Comparison of ENCODE assay signal across 9 cellular contexts in genomic region chr19:17391371-17392151, GRCh38. TPM values are rescaled to one million over a fixed set of nuclear protein-coding genes. Genes with fewer than 3 reads are reported as not detected.
A peak's percentile ranks its signal among the peaks of the same experiment; 100 is the strongest.
DNase-seq lines count a peak whose midpoint lies in the region; ATAC-seq and TF ChIP-seq lines count a peak whose summit lies in the region.
"Had no signal": no experiment of that assay in that cellular context is flagged by ENCODE, and none has a peak within 500 bp of the region (broad histone marks: within the 10 kb centered on the region; RNA-seq: fewer than 3 reads in every experiment).

No MANE protein-coding gene starts in this region.

- 11 to 12% methylated on average over 26 of the region's 26 CpGs for WGBS in heart right ventricle, 2 donors
- WGBS in esophagus muscularis mucosa, result 13% methylated on average over 22 of the region's 26 CpGs

- H3K4me1 ChIP-seq in heart right ventricle, result peaks cover 0 to 37% (median 19%) of the 10 kb centered on the region in 9 donors
- H3K4me1 ChIP-seq in Peyer's patch, result peaks cover 0 to 18% (median 12%) of the 10 kb centered on the region in 4 donors
- H3K4me1 ChIP-seq in esophagus muscularis mucosa, result peaks cover 11 to 32% (median 29%) of the 10 kb centered on the region in 4 donors
- H3K4me1 ChIP-seq in rectal smooth muscle tissue (ENCODE audit: control insufficient read depth, insufficient read depth, low read length), result no peaks in the 10 kb centered on the region

- DNase-seq in heart right ventricle (no peak), Right ventricle myocardium superior (no peak), Peyer's patch (peak in 1 of 3 donors; percentile 17), esophagus muscularis mucosa (ENCODE audit: extremely low spot score) (no peak), dermis blood vessel endothelial cell (no peak), DMS 273 (lab: John Stamatoyannopoulos, UW; ENCODE audit: unreplicated experiment) (no peak)

- no peak for TF ChIP-seq EP300 in esophagus muscularis mucosa (IDR thresholded peaks at IDR 0.05)

- H3K9ac ChIP-seq in rectal smooth muscle tissue (ENCODE audit: low read length), result no peak overlapping the region

- peaks cover 0 to 12% (median 0%) of the 10 kb centered on the region in 11 donors for H3K9me3 ChIP-seq in heart right ventricle
- no peaks in the 10 kb centered on the region for H3K9me3 ChIP-seq in Peyer's patch
- peaks cover 0 to 11% (median 9%) of the 10 kb centered on the region in 4 donors for H3K9me3 ChIP-seq in esophagus muscularis mucosa

- H3K4me3 ChIP-seq in heart right ventricle (peak overlapping the region; percentile 16 to 58 (median 51)), Peyer's patch (peak overlapping the region; percentile 16 to 53 (median 44)), esophagus muscularis mucosa (peak overlapping the region; percentile 44 to 61 (median 48)), rectal smooth muscle tissue (ENCODE audit: low read length) (peak overlapping the region; percentile 9)

- intact Hi-C loops in heart right ventricle (cut with DNase I) (loop anchor here in 5 of 10 donors (1.0 to 10.0 kb wide), 4 partner anchors 28 to 99 kb away; partner anchors contain the start of gene NXNL1 (in 1 of the 5)), Right ventricle myocardium superior (cut with DNase I) (no loop called here), esophagus muscularis mucosa (cut with DNase I) (loop anchor here (5.0 kb wide), 1 partner anchor 99 kb away; no protein-coding TSS in a partner anchor)

- no peak for ATAC-seq in heart right ventricle
- no peak for ATAC-seq in Right ventricle myocardium superior (ENCODE audit: poor library complexity)
- no peak for ATAC-seq in GM21619 (IDR thresholded peaks at IDR 0.05; ENCODE audit: unreplicated experiment)

- H3K27ac ChIP-seq in heart right ventricle (peak overlapping the region in 1 of 10 donors; percentile 30), Peyer's patch (no peak overlapping the region), esophagus muscularis mucosa (replicated peaks in 1 of 4) (no peak overlapping the region), rectal smooth muscle tissue (ENCODE audit: low read depth, low read length) (no peak overlapping the region)
- H3K27ac ChIP-seq: epithelial cell of prostate had no signal

- H3K27me3 ChIP-seq in heart right ventricle (peaks cover 0 to 50% (median 15%) of the 10 kb centered on the region in 7 donors), Peyer's patch (no peaks in the 10 kb centered on the region), esophagus muscularis mucosa (peaks cover 0 to 72% (median 28%) of the 10 kb centered on the region in 4 donors), rectal smooth muscle tissue (ENCODE audit: control insufficient read depth, insufficient read depth, low read length) (peaks cover 4% of the 10 kb centered on the region)

- H3K36me3 ChIP-seq in heart right ventricle (no peaks in the 10 kb centered on the region), Peyer's patch (no peaks in the 10 kb centered on the region), esophagus muscularis mucosa (no peaks in the 10 kb centered on the region), rectal smooth muscle tissue (ENCODE audit: control insufficient read depth, insufficient read depth, low read length) (no peaks in the 10 kb centered on the region)

- TF ChIP-seq CTCF in heart right ventricle (IDR thresholded peaks at IDR 0.05) (peak in 2 of 9 donors; percentile 2 to 6), Peyer's patch (IDR thresholded peaks at IDR 0.05) (no peak), esophagus muscularis mucosa (IDR thresholded peaks at IDR 0.05) (no peak)

- TF ChIP-seq POLR2A in Peyer's patch (IDR thresholded peaks at IDR 0.05) (no peak), esophagus muscularis mucosa (IDR thresholded peaks at IDR 0.05; ENCODE audit: low read depth) (no peak)

RNA-seq across cellular contexts. Expression of gene CCDC194, which starts 2.4 kb away (rescaled TPM):
- total RNA-seq in heart right ventricle (under 1 TPM in 3 of 10 donors, not detected in 7; 0.44 to 0.51 (median 0.50) TPM), Right ventricle myocardium superior (not detected), Peyer's patch (not detected), esophagus muscularis mucosa (not detected), dermis blood vessel endothelial cell (0.17 TPM in 1 of 2 replicates, not detected in the other)
- polyA plus RNA-seq in heart right ventricle, result 1 to 10 TPM in 1 of 2 donors, not detected in 1; 1.0 TPM

RNA-seq across cellular contexts. Expression of gene BST2, which starts 13.9 kb away (rescaled TPM):
- total RNA-seq in heart right ventricle, result 10 to 100 TPM; 22.7 to 73.5 (median 37.0) TPM
- 10 to 100 TPM; 32.0 to 75.4 TPM for polyA plus RNA-seq in heart right ventricle
- 46.5 TPM for total RNA-seq in Right ventricle myocardium superior
- 100 to 1,000 TPM in 1 of 4 donors, 10 to 100 TPM in 2, 1 to 10 TPM in 1; 9.6 to 101 (median 23.9) TPM for total RNA-seq in Peyer's patch
- total RNA-seq in esophagus muscularis mucosa, result 10 to 100 TPM; 25.3 to 59.7 (median 51.0) TPM
- total RNA-seq in dermis blood vessel endothelial cell, result 1.8 and 6.5 TPM in 2 replicates

RNA-seq across cellular contexts. Expression of gene PLVAP, which starts 14.4 kb away (rescaled TPM):
- total RNA-seq in heart right ventricle (10 to 100 TPM in 9 of 10 donors, 1 to 10 TPM in 1; 7.5 to 56.0 (median 22.1) TPM), Right ventricle myocardium superior (18.1 TPM), Peyer's patch (10 to 100 TPM; 10.5 to 62.7 (median 18.7) TPM), esophagus muscularis mucosa (100 to 1,000 TPM in 3 of 4 donors, 10 to 100 TPM in 1; 37.4 to 155 (median 117) TPM), dermis blood vessel endothelial cell (15.2 and 73.9 TPM in 2 replicates)
- 10 to 100 TPM; 69.1 to 74.9 TPM for polyA plus RNA-seq in heart right ventricle

RNA-seq across cellular contexts. Expression of gene MVB12A, which starts 28.3 kb away (rescaled TPM):
- total RNA-seq in heart right ventricle (10 to 100 TPM; 11.7 to 26.8 (median 13.4) TPM), Right ventricle myocardium superior (20.3 TPM), Peyer's patch (10 to 100 TPM; 52.2 to 68.0 (median 64.1) TPM), esophagus muscularis mucosa (10 to 100 TPM; 24.5 to 66.1 (median 56.1) TPM), dermis blood vessel endothelial cell (47.4 and 60.9 TPM in 2 replicates)
- polyA plus RNA-seq in heart right ventricle, result 10 to 100 TPM; 38.6 to 50.0 TPM

RNA-seq across cellular contexts. Expression of gene GTPBP3, which starts 54.2 kb away (rescaled TPM):
- total RNA-seq in heart right ventricle, result 10 to 100 TPM in 4 of 10 donors, 1 to 10 TPM in 6; 8.0 to 12.4 (median 9.8) TPM
- 10 to 100 TPM in 1 of 2 donors, 1 to 10 TPM in 1; 8.9 to 12.8 TPM for polyA plus RNA-seq in heart right ventricle
- 9.3 TPM for total RNA-seq in Right ventricle myocardium superior
- 10 to 100 TPM; 40.5 to 74.4 (median 57.7) TPM for total RNA-seq in Peyer's patch
- 10 to 100 TPM in 2 of 4 donors, 1 to 10 TPM in 2; 8.7 to 13.3 (median 10.2) TPM for total RNA-seq in esophagus muscularis mucosa
- 12.3 and 14.1 TPM in 2 replicates for total RNA-seq in dermis blood vessel endothelial cell
